Comparison of ENCODE assay signal across 23 cellular contexts in the genomic region with DNA sequence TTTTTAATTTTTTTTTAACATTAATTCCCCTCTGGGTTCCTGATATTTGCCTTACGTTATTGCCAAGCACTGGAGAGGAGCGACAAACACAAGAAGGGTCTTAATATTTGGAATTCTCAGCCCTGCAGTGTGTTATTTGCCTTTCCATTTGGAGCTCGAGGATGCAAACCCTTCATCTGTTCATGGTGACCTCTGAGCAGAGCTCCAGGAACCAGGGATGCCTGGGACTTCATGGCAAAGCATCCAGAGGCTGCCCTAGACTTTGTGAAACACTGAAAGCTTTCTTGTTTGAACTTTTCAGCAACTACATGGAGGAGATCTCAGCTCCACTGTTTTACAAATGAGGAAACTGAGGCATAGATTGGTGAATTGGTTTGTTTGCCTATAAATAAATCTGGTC.
"Had no signal": no experiment of that assay in that cellular context is flagged by ENCODE, and none has a peak within 500 bp of the region (broad histone marks: within the 10 kb centered on the region; RNA-seq: fewer than 3 reads in every experiment).

No MANE protein-coding gene starts in this region.

- H3K36me3 ChIP-seq: colonic mucosa, gastroesophageal sphincter, heart left ventricle, left lung, lower lobe of right lung had no signal

- DNase-seq: colonic mucosa; dermis blood vessel endothelial cell; dorsolateral prefrontal cortex; effector CD8-positive, alpha-beta T cell; effector memory CD8-positive, alpha-beta T cell; endodermal cell; erythroblast; foreskin keratinocyte; heart left ventricle; hypothalamus; immature natural killer cell; left cardiac atrium; left lung; left ventricle myocardium superior; lower lobe of right lung; mesenchymal stem cell; mucosa of descending colon; naive B cell; naive thymus-derived CD8-positive, alpha-beta T cell had no signal

- H3K4me3 ChIP-seq: colonic mucosa, dorsolateral prefrontal cortex, gastroesophageal sphincter, heart left ventricle, hepatocyte, left lung, lower lobe of right lung, mucosa of descending colon had no signal

- H3K9me3 ChIP-seq: colonic mucosa, gastroesophageal sphincter, heart left ventricle, left lung, lower lobe of right lung, mucosa of descending colon had no signal

- H3K27ac ChIP-seq: colonic mucosa, dorsolateral prefrontal cortex, epithelial cell of prostate, foreskin keratinocyte, gastroesophageal sphincter, heart left ventricle, hepatocyte, left lung, lower lobe of right lung had no signal

- H3K4me2 ChIP-seq: hepatocyte had no signal

- H3K4me1 ChIP-seq: colonic mucosa, gastroesophageal sphincter, left lung, lower lobe of right lung had no signal

- H3K27me3 ChIP-seq: colonic mucosa, foreskin keratinocyte, heart left ventricle had no signal

- ATAC-seq: effector memory CD8-positive, alpha-beta T cell; esophagus mucosa; foreskin keratinocyte; gastroesophageal sphincter; heart left ventricle; left cardiac atrium; left lung; left ventricle myocardium superior; lower lobe of right lung; mucosa of descending colon; naive thymus-derived CD8-positive, alpha-beta T cell had no signal
